ENCODE assay signal across 8 cellular contexts in the genomic region with DNA sequence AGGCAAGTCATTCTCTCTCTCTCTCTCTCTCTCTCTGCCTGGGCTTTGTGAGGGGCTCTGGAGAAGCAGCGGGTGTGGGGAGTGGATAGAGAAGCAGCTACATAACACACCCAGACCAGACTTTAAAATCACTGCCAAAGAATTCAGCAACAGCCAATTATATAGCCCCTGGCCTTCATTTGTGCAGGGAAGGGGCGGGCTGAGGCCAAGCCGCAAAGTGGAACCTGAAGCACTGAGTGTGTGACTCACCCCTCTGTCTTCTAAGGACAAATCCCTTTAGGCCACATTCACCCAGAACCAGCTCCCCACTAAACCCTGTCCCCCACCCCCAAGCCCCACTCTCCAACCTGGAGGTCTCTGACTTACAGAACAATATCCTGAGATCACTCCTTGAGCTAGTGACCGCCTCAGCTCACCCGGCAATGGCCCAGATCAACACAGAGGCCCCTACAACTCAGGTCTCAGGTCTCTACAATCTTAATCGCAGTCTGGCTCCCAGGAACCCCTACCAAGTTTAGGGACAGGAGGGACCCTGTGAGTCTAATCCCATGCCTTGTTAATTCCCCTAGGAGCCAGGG. TPM values are rescaled to one million over a fixed set of nuclear protein-coding genes. Genes with fewer than 3 reads are reported as not detected.
DNase-seq lines count a peak whose midpoint lies in the region; ATAC-seq and TF ChIP-seq lines count a peak whose summit lies in the region.

No MANE protein-coding gene starts in this region.

- TF ChIP-seq CTCF in C4-2B (conservative IDR thresholded peaks at IDR 0.05) (no peak), colonic mucosa (IDR thresholded peaks at IDR 0.05) (no peak), upper lobe of left lung (IDR thresholded peaks at IDR 0.05) (no peak)

- peak in 1 of 4 donors; percentile 26 for TF ChIP-seq EP300 in upper lobe of left lung (IDR thresholded peaks at IDR 0.05)

- peak in 2 of 4 donors; percentile 37 to 65 for TF ChIP-seq POLR2A in upper lobe of left lung (IDR thresholded peaks at IDR 0.05)

- 65 to 75% methylated on average over 5 of the region's 6 CpGs for WGBS in mesodermal cell (ENCODE audit: insufficient coverage in 2 of 2), 2 experiments
- WGBS in upper lobe of left lung, 2 donors = 34 to 51% methylated on average over 5 to 6 of the region's 6 CpGs

- H3K4me1 ChIP-seq in colonic mucosa (peaks cover 62% of the 10 kb centered on the region), mesodermal cell (ENCODE audit: control insufficient read depth, insufficient read depth, low read length, poor library complexity, severe bottlenecking) (peaks cover 81% of the 10 kb centered on the region), upper lobe of left lung (peaks cover 82 to 96% (median 91%) of the 10 kb centered on the region in 4 donors)

- no peaks in the 10 kb centered on the region for H3K36me3 ChIP-seq in colonic mucosa
- H3K36me3 ChIP-seq in mesodermal cell (ENCODE audit: control insufficient read depth, insufficient read depth, low read length) = no peaks in the 10 kb centered on the region
- H3K36me3 ChIP-seq in upper lobe of left lung = no peaks in the 10 kb centered on the region

- ATAC-seq in HG02759 (IDR thresholded peaks at IDR 0.05; ENCODE audit: unreplicated experiment) = peak; percentile 21
- peak; percentile 71 to 83 for ATAC-seq in upper lobe of left lung (ENCODE audit: low FRiP score in 2 of 2)
- no peak for ATAC-seq in GM19324 (IDR thresholded peaks at IDR 0.05; ENCODE audit: low FRiP score, unreplicated experiment)

- peak overlapping the region; percentile 62 to 74 for H3K9ac ChIP-seq in colonic mucosa (ENCODE audit: low read depth in 2 of 2, low read length in 2 of 2)

- H3K9me3 ChIP-seq in colonic mucosa (no peaks in the 10 kb centered on the region), mesodermal cell (ENCODE audit: control insufficient read depth, low read length) (no peaks in the 10 kb centered on the region), upper lobe of left lung (no peaks in the 10 kb centered on the region)

- DNase-seq in T-helper 2 cell (peak in 3 of 5 experiments; percentile 19 to 72 (median 52)), colonic mucosa (peak; percentile 68), upper lobe of left lung (peak in 1 of 2 donors; percentile 93), cerebellar cortex (ENCODE audit: low spot score) (no peak)

- H3K27ac ChIP-seq in C4-2B (peak overlapping the region; percentile 89), colonic mucosa (peak overlapping the region; percentile 95), mesodermal cell (ENCODE audit: low read depth, low read length, severe bottlenecking) (peak overlapping the region; percentile 96), upper lobe of left lung (peak overlapping the region; percentile 97 to 99 (median 98))

- H3K27me3 ChIP-seq in colonic mucosa (no peaks in the 10 kb centered on the region), upper lobe of left lung (no peaks in the 10 kb centered on the region)

- H3K4me3 ChIP-seq in colonic mucosa (no peak overlapping the region), mesodermal cell (ENCODE audit: extremely low read depth, insufficient read depth, low read length, poor library complexity, severe bottlenecking) (no peak overlapping the region), upper lobe of left lung (no peak overlapping the region)

- intact Hi-C loops in colonic mucosa (cut with DNase I) = no loop called here

RNA-seq across cellular contexts. Expression of gene B4GALT1, which starts 6.0 kb away (rescaled TPM):
- total RNA-seq in colonic mucosa (10 to 100 TPM; 76.9 to 78.7 TPM), upper lobe of left lung (10 to 100 TPM; 26.2 to 83.3 (median 70.8) TPM)
- polyA plus RNA-seq in mesodermal cell (2013, experiment 1 of 2) = 54.7 TPM
- 52.2 TPM for polyA plus RNA-seq in mesodermal cell (2013, experiment 2 of 2)
